Comparison of ENCODE assay signal across 1 cellular context in the genomic region with DNA sequence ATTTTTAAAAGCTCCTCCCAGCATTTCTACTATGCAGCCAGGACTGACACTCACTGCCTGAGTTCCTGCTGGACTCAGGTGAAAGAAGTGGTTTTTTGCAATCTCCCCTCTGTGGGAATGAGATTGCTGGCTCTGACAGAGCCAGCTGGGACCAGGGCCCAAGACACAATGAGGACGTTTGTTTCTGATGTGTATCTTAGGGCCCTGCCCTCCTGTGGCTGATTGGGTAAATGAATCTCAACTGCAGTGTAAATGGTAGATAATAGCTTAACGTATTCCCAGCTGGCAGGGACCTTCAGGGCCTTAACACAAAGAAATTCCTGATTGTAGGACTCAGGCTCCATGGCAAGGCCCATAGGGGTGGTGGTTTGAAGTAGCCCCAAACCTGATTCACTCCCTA.
TF ChIP-seq lines count a peak whose summit lies in the region.

No MANE protein-coding gene starts in this region.

TF ChIP-seq in SK-N-SH treated with all-trans-retinoic acid at 6 μM for 48 hours, 23 proteins besides CTCF, POLR2A, EP300 and RAD21 (continued from another document):
- TF ChIP-seq, protein P1, sequence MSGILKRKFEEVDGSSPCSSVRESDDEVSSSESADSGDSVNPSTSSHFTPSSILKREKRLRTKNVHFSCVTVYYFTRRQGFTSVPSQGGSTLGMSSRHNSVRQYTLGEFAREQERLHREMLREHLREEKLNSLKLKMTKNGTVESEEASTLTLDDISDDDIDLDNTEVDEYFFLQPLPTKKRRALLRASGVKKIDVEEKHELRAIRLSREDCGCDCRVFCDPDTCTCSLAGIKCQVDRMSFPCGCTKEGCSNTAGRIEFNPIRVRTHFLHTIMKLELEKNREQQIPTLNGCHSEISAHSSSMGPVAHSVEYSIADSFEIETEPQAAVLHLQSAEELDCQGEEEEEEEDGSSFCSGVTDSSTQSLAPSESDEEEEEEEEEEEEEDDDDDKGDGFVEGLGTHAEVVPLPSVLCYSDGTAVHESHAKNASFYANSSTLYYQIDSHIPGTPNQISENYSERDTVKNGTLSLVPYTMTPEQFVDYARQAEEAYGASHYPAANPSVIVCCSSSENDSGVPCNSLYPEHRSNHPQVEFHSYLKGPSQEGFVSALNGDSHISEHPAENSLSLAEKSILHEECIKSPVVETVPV (CRISPR knock-in tag; IDR thresholded peaks at IDR 0.05): no peak
- TF ChIP-seq ARNTL (CRISPR knock-in tag; IDR thresholded peaks at IDR 0.05; ENCODE audit: borderline replicate concordance, low read depth) (no peak), ESRRG (CRISPR knock-in tag; IDR thresholded peaks at IDR 0.05) (no peak), BACH2 (CRISPR knock-in tag; IDR thresholded peaks at IDR 0.05; ENCODE audit: borderline replicate concordance) (no peak), ZC3H10 (CRISPR knock-in tag; IDR thresholded peaks at IDR 0.05) (no peak), ZFP30 (CRISPR knock-in tag; IDR thresholded peaks at IDR 0.05) (no peak), PPARA (CRISPR knock-in tag; IDR thresholded peaks at IDR 0.05; ENCODE audit: borderline replicate concordance) (no peak), ZNF565 (CRISPR knock-in tag; conservative IDR thresholded peaks at IDR 0.05; ENCODE audit: low read depth) (no peak), TOX (CRISPR knock-in tag; IDR thresholded peaks at IDR 0.05; ENCODE audit: borderline replicate concordance) (no peak), ZNF70 (CRISPR knock-in tag; IDR thresholded peaks at IDR 0.05) (no peak), ZFP3 (CRISPR knock-in tag; IDR thresholded peaks at IDR 0.05) (no peak)
- TF ChIP-seq, protein P2, sequence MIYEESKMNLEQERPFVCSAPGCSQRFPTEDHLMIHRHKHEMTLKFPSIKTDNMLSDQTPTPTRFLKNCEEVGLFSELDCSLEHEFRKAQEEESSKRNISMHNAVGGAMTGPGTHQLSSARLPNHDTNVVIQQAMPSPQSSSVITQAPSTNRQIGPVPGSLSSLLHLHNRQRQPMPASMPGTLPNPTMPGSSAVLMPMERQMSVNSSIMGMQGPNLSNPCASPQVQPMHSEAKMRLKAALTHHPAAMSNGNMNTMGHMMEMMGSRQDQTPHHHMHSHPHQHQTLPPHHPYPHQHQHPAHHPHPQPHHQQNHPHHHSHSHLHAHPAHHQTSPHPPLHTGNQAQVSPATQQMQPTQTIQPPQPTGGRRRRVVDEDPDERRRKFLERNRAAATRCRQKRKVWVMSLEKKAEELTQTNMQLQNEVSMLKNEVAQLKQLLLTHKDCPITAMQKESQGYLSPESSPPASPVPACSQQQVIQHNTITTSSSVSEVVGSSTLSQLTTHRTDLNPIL (CRISPR knock-in tag; IDR thresholded peaks at IDR 0.05; ENCODE audit: low read depth): no peak
